ENCODE assay signal across 9 cellular contexts in genomic region chr19:44847144-44848035, GRCh38. TPM values are rescaled to one million over a fixed set of nuclear protein-coding genes. Genes with fewer than 3 reads are reported as not detected.
DNase-seq lines count a peak whose midpoint lies in the region; ATAC-seq, FAIRE-seq and TF ChIP-seq lines count a peak whose summit lies in the region.
"Had no signal": no experiment of that assay in that cellular context is flagged by ENCODE, and none has a peak within 500 bp of the region (broad histone marks: within the 10 kb centered on the region; RNA-seq: fewer than 3 reads in every experiment).

No MANE protein-coding gene starts in this region.

- H4K20me1 ChIP-seq in H1 (replicated peaks in 1 of 2; ENCODE audit: control insufficient read depth in 1 of 2, insufficient read depth in 2 of 2, low read length in 2 of 2), result peaks cover 18 to 27% of the 10 kb centered on the region in 2 experiments

- H2AK5ac ChIP-seq in H1 (ENCODE audit: low read depth, low read length), result 0 out of 2 replicates have a peak overlapping the region, but pooled peaks have one; percentile 65

- peak overlapping the region; percentile 81; the same call in 1 of the 2 replicates for H4K8ac ChIP-seq in H1 (ENCODE audit: extremely low read depth, insufficient read depth, low read length)

- peaks cover 77% of the 10 kb centered on the region for H3K27me3 Mint-ChIP-seq in activated naive CD4-positive, alpha-beta T cell treated with anti-CD3 and anti-CD28 coated beads, Interleukin-2, amount 10 ng/mL, durations not matched to agents 7 days and 5 days
- H3K27me3 Mint-ChIP-seq in T-cell (peaks cover 11 to 14% of the 10 kb centered on the region in 2 donors), memory B cell (peaks cover 34% of the 10 kb centered on the region)

- H3K23ac ChIP-seq in H1 (ENCODE audit: insufficient read length), result no peak overlapping the region

- H3K79me2 ChIP-seq in H1 (ENCODE audit: control insufficient read depth in 1 of 2, insufficient read depth in 2 of 2, low read length in 2 of 2), result peaks cover 19 to 55% of the 10 kb centered on the region in 2 experiments

- peak overlapping the region; percentile 72 for H4K91ac ChIP-seq in H1 (replicated peaks; ENCODE audit: insufficient read length, low read length)

- H2BK5ac ChIP-seq in H1 (ENCODE audit: low read depth, low read length), result peak overlapping the region; percentile 88

- DNase-seq in activated naive CD4-positive, alpha-beta T cell treated with anti-CD3 and anti-CD28 coated beads, Interleukin-2, amount 10 ng/mL, durations not matched to agents 7 days and 5 days, result peak; percentile 25
- DNase-seq in activated naive CD4-positive, alpha-beta T cell treated with anti-CD3 and anti-CD28 coated beads, Interleukin-2, amount 50 U/mL, for 72 hours (ENCODE audit: low spot score in 2 of 2), result no peak
- peak in 1 of 34 experiments; percentile 4 for DNase-seq in T-cell
- peak in 1 of 2 experiments; percentile 78 for DNase-seq in H1 (ENCODE audit: low read depth in 1 of 2, low spot score in 2 of 2)
- no peak for DNase-seq in memory B cell (ENCODE audit: low spot score in 2 of 2)
- peak; percentile 62 to 65 for DNase-seq in tibial nerve (ENCODE audit: low spot score in 2 of 2)
- no peak for DNase-seq in HEK293T (ENCODE audit: extremely low spot score)

- CTCF ChIA-PET in activated naive CD4-positive, alpha-beta T cell treated with anti-CD3 and anti-CD28 coated beads, Interleukin-2, amount 10 ng/mL, durations not matched to agents 7 days and 5 days (lab: Charles Lee), result interaction anchor here (1.8 kb wide), 1 partner anchor 124 kb away, joined by 9 read pairs; no protein-coding TSS in a partner anchor
- CTCF ChIA-PET in T-cell (lab: Charles Lee) (interaction anchor here in 1 of 2 donors (0.6 to 0.7 kb wide), 2 partner anchors 43 to 82 kb away, joined by 3 read pairs; no protein-coding TSS in a partner anchor), H1 (lab: Charles Lee; ENCODE audit: partially characterized antibody) (interaction anchor here (0.9 to 2.5 kb wide), 12 partner anchors 17 to 340 kb away, joined by 3 to 19 read pairs (median 4); partner anchors contain the start of genes BCAM and CBLC), HEK293T (lab: Yijun Ruan, JAX) (no interaction called here)

- no peak for ATAC-seq in activated naive CD4-positive, alpha-beta T cell treated with anti-CD3 and anti-CD28 coated beads, Interleukin-2, amount 50 U/mL, for 72 hours
- ATAC-seq in T-cell (replicated peaks in 1 of 4) (no peak), memory B cell (ENCODE audit: low read depth) (no peak), GM18907 (IDR thresholded peaks at IDR 0.05; ENCODE audit: unreplicated experiment) (no peak)

- peak overlapping the region; percentile 87 for H3K56ac ChIP-seq in H1 (replicated peaks; ENCODE audit: insufficient read length, low read depth, low read length)

- no peak overlapping the region for H3K14ac ChIP-seq in H1 (ENCODE audit: insufficient read length)

- no peaks in the 10 kb centered on the region for H3K36me3 ChIP-seq in H1 (ENCODE audit: control insufficient read depth in 2 of 4, insufficient read depth in 4 of 4, low read length in 3 of 4)
- peaks cover 0 to 8% (median 0%) of the 10 kb centered on the region in 3 donors for H3K36me3 ChIP-seq in tibial nerve

- peak overlapping the region; percentile 61 for H4K5ac ChIP-seq in H1 (ENCODE audit: insufficient read length, low read depth, low read length)

- H3K4me1 ChIP-seq in H1 (replicated peaks in 1 of 4; ENCODE audit: control insufficient read depth in 3 of 4, insufficient read depth in 4 of 4, low read length in 3 of 4), result peaks cover 14 to 24% (median 16%) of the 10 kb centered on the region in 4 experiments
- H3K4me1 ChIP-seq in tibial nerve, result peaks cover 3 to 58% (median 17%) of the 10 kb centered on the region in 4 donors

- TF ChIP-seq POLR2A in H1 (IDR thresholded peaks at IDR 0.05; ENCODE audit: control extremely low read depth in 1 of 2, low read depth in 2 of 2, low read length in 2 of 2) (peak; percentile 47 to 55; a peak in 2 of 3 replicates), tibial nerve (IDR thresholded peaks at IDR 0.05) (peak; percentile 18 to 68)

- H2BK12ac ChIP-seq in H1 (ENCODE audit: low read depth, low read length), result peak overlapping the region; percentile 84; the same call in 1 of the 2 replicates

- peak overlapping the region; percentile 64 for H3K4me3 Mint-ChIP-seq in activated naive CD4-positive, alpha-beta T cell treated with anti-CD3 and anti-CD28 coated beads, Interleukin-2, amount 10 ng/mL, durations not matched to agents 7 days and 5 days
- H3K4me3 Mint-ChIP-seq in T-cell (peak overlapping the region; percentile 69 to 87 (median 80)), memory B cell (peak overlapping the region; percentile 71)

- H3K23me2 ChIP-seq in H1 (ENCODE audit: low read depth, low read length), result peaks cover 18% of the 10 kb centered on the region

- H3K27me3 ChIP-seq in H1 (replicated peaks in 1 of 4; ENCODE audit: control insufficient read depth in 3 of 4, extremely low read depth in 1 of 4, insufficient read depth in 3 of 4, low read length in 3 of 4), result no peaks in the 10 kb centered on the region
- H3K27me3 ChIP-seq in tibial nerve, result no peaks in the 10 kb centered on the region

- WGBS in H1 (ENCODE audit: extremely low coverage in 1 of 2, insufficient coverage in 1 of 2, insufficient read length in 1 of 2, insufficient replicate concordance in 2 of 2, low coverage in 1 of 2, low lambda C conversion rate in 2 of 2, missing lambda C conversion rate in 1 of 2), 2 experiments, result 1% methylated on average over 35 of the region's 47 CpGs; no CpG with 5 or more reads in 1 of the 2 experiments
- 0 to 2% methylated on average over 30 to 43 of the region's 47 CpGs for WGBS in tibial nerve, 2 donors

- no peak for FAIRE-seq in H1 (lab: Jason Lieb, UNC)
- FAIRE-seq: endometrium had no signal

- no peaks in the 10 kb centered on the region for H3K36me3 Mint-ChIP-seq in activated naive CD4-positive, alpha-beta T cell treated with anti-CD3 and anti-CD28 coated beads, Interleukin-2, amount 10 ng/mL, durations not matched to agents 7 days and 5 days
- H3K36me3 Mint-ChIP-seq in activated naive CD4-positive, alpha-beta T cell treated with anti-CD3 and anti-CD28 coated beads, Interleukin-2, amount 50 U/mL, for 72 hours, result peaks cover 0 to 5% of the 10 kb centered on the region in 2 donors
- no peaks in the 10 kb centered on the region for H3K36me3 Mint-ChIP-seq in T-cell
- peaks cover 7% of the 10 kb centered on the region for H3K36me3 Mint-ChIP-seq in memory B cell

- H3K9me3 Mint-ChIP-seq in activated naive CD4-positive, alpha-beta T cell treated with anti-CD3 and anti-CD28 coated beads, Interleukin-2, amount 10 ng/mL, durations not matched to agents 7 days and 5 days, result no peaks in the 10 kb centered on the region
- H3K9me3 Mint-ChIP-seq in activated naive CD4-positive, alpha-beta T cell treated with anti-CD3 and anti-CD28 coated beads, Interleukin-2, amount 50 U/mL, for 72 hours, result no peaks in the 10 kb centered on the region
- no peaks in the 10 kb centered on the region for H3K9me3 Mint-ChIP-seq in T-cell
- H3K9me3 Mint-ChIP-seq in memory B cell, result peaks cover 3% of the 10 kb centered on the region

- TF ChIP-seq CTCF in H1 (IDR thresholded peaks at IDR 0.05; ENCODE audit: control extremely low read depth in 1 of 3, insufficient read depth in 1 of 3, low read depth in 1 of 3, low read length in 3 of 3), result no peak
- no peak for TF ChIP-seq CTCF in tibial nerve (IDR thresholded peaks at IDR 0.05)

- POLR2A ChIA-PET in T-cell (lab: Charles Lee) (no interaction called here), H1 (lab: Charles Lee; ENCODE audit: partially characterized antibody) (interaction anchor here (0.6 to 6.6 kb wide), 25 partner anchors 11 to 231 kb away, joined by 3 to 65 read pairs (median 5); partner anchors contain the start of genes APOE, BCAM, GEMIN7 and TOMM40), HEK293T (lab: Yijun Ruan, JAX) (interaction anchor here (1.2 to 2.8 kb wide), 3 partner anchors 43 to 170 kb away, joined by 3 to 19 read pairs (median 6); partner anchors contain the start of gene TOMM40)

- TF ChIP-seq EP300 in H1 (IDR thresholded peaks at IDR 0.05; ENCODE audit: borderline replicate concordance in 1 of 2, low read depth in 2 of 2, low read length in 2 of 2) (no peak), tibial nerve (IDR thresholded peaks at IDR 0.05) (peak; percentile 16 to 82)

- peaks cover 13% of the 10 kb centered on the region for H3K79me1 ChIP-seq in H1 (ENCODE audit: low read depth, low read length)

- H2BK120ac ChIP-seq in H1 (replicated peaks; ENCODE audit: low read depth, low read length), result peak overlapping the region; percentile 62

- peak overlapping the region; percentile 85 to 95 for H3K4me2 ChIP-seq in H1 (ENCODE audit: insufficient read depth in 1 of 2, low read depth in 2 of 2, low read length in 2 of 2)

- no peak overlapping the region for H2BK15ac ChIP-seq in H1 (ENCODE audit: low read length)

- H2AFZ ChIP-seq in H1 (ENCODE audit: low read length), result no peak overlapping the region

- peak overlapping the region; percentile 83 to 90 (median 88) for H3K9ac ChIP-seq in H1 (replicated peaks in 1 of 4; ENCODE audit: extremely low read depth in 1 of 4, low read depth in 3 of 4, low read length in 3 of 4)

- H3K27ac Mint-ChIP-seq in activated naive CD4-positive, alpha-beta T cell treated with anti-CD3 and anti-CD28 coated beads, Interleukin-2, amount 10 ng/mL, durations not matched to agents 7 days and 5 days, result no peak overlapping the region
- no peak overlapping the region for H3K27ac Mint-ChIP-seq in activated naive CD4-positive, alpha-beta T cell treated with anti-CD3 and anti-CD28 coated beads, Interleukin-2, amount 50 U/mL, for 72 hours
- H3K27ac Mint-ChIP-seq in T-cell (peak overlapping the region in 1 of 2 donors; percentile 39), memory B cell (no peak overlapping the region)

- no peaks in the 10 kb centered on the region for H3K9me3 ChIP-seq in H1 (ENCODE audit: insufficient read depth in 2 of 2, low read depth in 1 of 2, low read length in 1 of 2)
- H3K9me3 ChIP-seq in tibial nerve, result no peaks in the 10 kb centered on the region

- peak overlapping the region; percentile 32; the same call in 1 of the 2 replicates for H2BK20ac ChIP-seq in H1 (ENCODE audit: low read length)

- H3K4me3 ChIP-seq in H1 (ENCODE audit: extremely low read depth in 1 of 4, insufficient read depth in 2 of 4, low read depth in 3 of 4, low read length in 4 of 4) (peak overlapping the region; percentile 77 to 98 (median 92)), tibial nerve (peak overlapping the region; percentile 74 to 100 (median 89))

- TF ChIP-seq RAD21 in H1 (IDR thresholded peaks at IDR 0.05 in 1 of 2, conservative IDR thresholded peaks at IDR 0.05 in 1 of 2; ENCODE audit: low read depth in 2 of 2, low read length in 2 of 2), result no peak

- H3K4me1 Mint-ChIP-seq in activated naive CD4-positive, alpha-beta T cell treated with anti-CD3 and anti-CD28 coated beads, Interleukin-2, amount 10 ng/mL, durations not matched to agents 7 days and 5 days, result peaks cover 26% of the 10 kb centered on the region
- H3K4me1 Mint-ChIP-seq in T-cell, result peaks cover 27 to 43% (median 29%) of the 10 kb centered on the region in 3 donors
- peaks cover 27% of the 10 kb centered on the region for H3K4me1 Mint-ChIP-seq in memory B cell

- H3K18ac ChIP-seq in H1 (ENCODE audit: extremely low read depth, low read length), result peak overlapping the region; percentile 93

- peak overlapping the region; percentile 92 for H3K27ac ChIP-seq in H1 (ENCODE audit: low read depth, low read length)
- peak overlapping the region; percentile 92 to 100 (median 98) for H3K27ac ChIP-seq in tibial nerve

- H3K4ac ChIP-seq in H1 (replicated peaks; ENCODE audit: insufficient read length, low read depth, low read length), result peak overlapping the region; percentile 58

RNA-seq across cellular contexts. Expression of gene NECTIN2, which starts 1.3 kb away (rescaled TPM):
- under 1 TPM; 0.89 to 0.98 TPM for total RNA-seq in activated naive CD4-positive, alpha-beta T cell treated with anti-CD3 and anti-CD28 coated beads, Interleukin-2, amount 50 U/mL, for 72 hours
- total RNA-seq in T-cell, result 1 to 10 TPM in 4 of 5 donors, under 1 TPM in 1; 0.30 to 1.8 (median 1.4) TPM
- total RNA-seq in H1 (2021; fragmentation: NEBNext Ultra II Directional; extraction: Animal tissue kit (Norgen Biotek cat#: 25700)), result 181 and 184 TPM in 2 replicates
- 237 and 318 TPM in 2 replicates for polyA plus RNA-seq in H1 (2011; rRNA removed)
- 172 TPM for polyA plus RNA-seq in H1 (2011; cell fraction: cytosol; rRNA removed)
- 179 TPM for polyA plus RNA-seq in H1 (2011; cell fraction: nucleus; rRNA removed)
- 178 to 211 TPM (median 195 TPM) in 4 replicates for polyA plus RNA-seq in H1 (2012, experiment 1 of 2)
- 296 TPM for polyA plus RNA-seq in H1 (2012, experiment 2 of 2)
- polyA plus RNA-seq in H1 (2013, experiment 1 of 2), result 279 TPM
- polyA plus RNA-seq in H1 (2013, experiment 2 of 2), result 320 TPM
- polyA minus RNA-seq in H1 (2011; rRNA and poly(A)+ RNA removed), result 159 and 221 TPM in 2 replicates
- polyA minus RNA-seq in H1 (2011; cell fraction: cytosol; rRNA and poly(A)+ RNA removed), result 128 TPM
- 64.3 TPM for polyA minus RNA-seq in H1 (2011; cell fraction: nucleus; rRNA and poly(A)+ RNA removed)
- 100 to 1,000 TPM in 1 of 4 donors, 10 to 100 TPM in 3; 63.2 to 126 (median 90.4) TPM for total RNA-seq in tibial nerve

RNA-seq across cellular contexts. Expression of gene BCAM, which starts 38.5 kb away (rescaled TPM):
- under 1 TPM in 1 of 2 donors, not detected in 1; 0.31 TPM for total RNA-seq in activated naive CD4-positive, alpha-beta T cell treated with anti-CD3 and anti-CD28 coated beads, Interleukin-2, amount 50 U/mL, for 72 hours
- 1 to 10 TPM in 1 of 5 donors, under 1 TPM in 3, not detected in 1; 0.39 to 1.0 (median 0.87) TPM for total RNA-seq in T-cell
- 81.4 and 83.0 TPM in 2 replicates for total RNA-seq in H1 (2021; fragmentation: NEBNext Ultra II Directional; extraction: Animal tissue kit (Norgen Biotek cat#: 25700))
- 32.5 and 84.3 TPM in 2 replicates for polyA plus RNA-seq in H1 (2011; rRNA removed)
- polyA plus RNA-seq in H1 (2011; cell fraction: cytosol; rRNA removed), result 29.6 TPM
- polyA plus RNA-seq in H1 (2011; cell fraction: nucleus; rRNA removed), result 172 TPM
- 73.9 to 108 TPM (median 100 TPM) in 4 replicates for polyA plus RNA-seq in H1 (2012, experiment 1 of 2)
- 60.5 TPM for polyA plus RNA-seq in H1 (2012, experiment 2 of 2)
- 107 TPM for polyA plus RNA-seq in H1 (2013, experiment 1 of 2)
- polyA plus RNA-seq in H1 (2013, experiment 2 of 2), result 98.4 TPM
- 12.6 and 16.0 TPM in 2 replicates for polyA minus RNA-seq in H1 (2011; rRNA and poly(A)+ RNA removed)
- 45.1 TPM for polyA minus RNA-seq in H1 (2011; cell fraction: cytosol; rRNA and poly(A)+ RNA removed)
- 38.0 TPM for polyA minus RNA-seq in H1 (2011; cell fraction: nucleus; rRNA and poly(A)+ RNA removed)
- total RNA-seq in tibial nerve, result 100 to 1,000 TPM in 1 of 4 donors, 10 to 100 TPM in 3; 83.5 to 139 (median 90.9) TPM

RNA-seq across cellular contexts. Expression of gene TOMM40, which starts 43.7 kb away (rescaled TPM):
- 100 to 1,000 TPM in 1 of 2 donors, 10 to 100 TPM in 1; 38.2 to 120 TPM for total RNA-seq in activated naive CD4-positive, alpha-beta T cell treated with anti-CD3 and anti-CD28 coated beads, Interleukin-2, amount 50 U/mL, for 72 hours
- total RNA-seq in T-cell, result 10 to 100 TPM; 32.1 to 47.5 (median 41.5) TPM
- 178 and 179 TPM in 2 replicates for total RNA-seq in H1 (2021; fragmentation: NEBNext Ultra II Directional; extraction: Animal tissue kit (Norgen Biotek cat#: 25700))
- 154 and 189 TPM in 2 replicates for polyA plus RNA-seq in H1 (2011; rRNA removed)
- polyA plus RNA-seq in H1 (2011; cell fraction: cytosol; rRNA removed), result 178 TPM
- polyA plus RNA-seq in H1 (2011; cell fraction: nucleus; rRNA removed), result 162 TPM
- 92.8 to 179 TPM (median 177 TPM) in 4 replicates for polyA plus RNA-seq in H1 (2012, experiment 1 of 2)
- polyA plus RNA-seq in H1 (2012, experiment 2 of 2), result 130 TPM
- 124 TPM for polyA plus RNA-seq in H1 (2013, experiment 1 of 2)
- 121 TPM for polyA plus RNA-seq in H1 (2013, experiment 2 of 2)
- 74.6 and 94.6 TPM in 2 replicates for polyA minus RNA-seq in H1 (2011; rRNA and poly(A)+ RNA removed)
- 65.0 TPM for polyA minus RNA-seq in H1 (2011; cell fraction: cytosol; rRNA and poly(A)+ RNA removed)
- 55.1 TPM for polyA minus RNA-seq in H1 (2011; cell fraction: nucleus; rRNA and poly(A)+ RNA removed)
- total RNA-seq in tibial nerve, result 10 to 100 TPM; 30.8 to 75.9 (median 48.6) TPM

RNA-seq across cellular contexts. Expression of gene APOE, which starts 58.2 kb away (rescaled TPM):
- total RNA-seq in activated naive CD4-positive, alpha-beta T cell treated with anti-CD3 and anti-CD28 coated beads, Interleukin-2, amount 50 U/mL, for 72 hours, result 1 to 10 TPM in 1 of 2 donors, under 1 TPM in 1; 0.80 to 2.9 TPM
- total RNA-seq in T-cell, result 1 to 10 TPM; 2.0 to 9.5 (median 6.8) TPM
- total RNA-seq in H1 (2021; fragmentation: NEBNext Ultra II Directional; extraction: Animal tissue kit (Norgen Biotek cat#: 25700)), result 629 and 679 TPM in 2 replicates
- polyA plus RNA-seq in H1 (2011; rRNA removed), result 1,258 and 1,819 TPM in 2 replicates
- polyA plus RNA-seq in H1 (2011; cell fraction: cytosol; rRNA removed), result 2,004 TPM
- 1,227 TPM for polyA plus RNA-seq in H1 (2011; cell fraction: nucleus; rRNA removed)
- polyA plus RNA-seq in H1 (2012, experiment 1 of 2), result 455 to 954 TPM (median 869 TPM) in 4 replicates
- polyA plus RNA-seq in H1 (2012, experiment 2 of 2), result 444 TPM
- polyA plus RNA-seq in H1 (2013, experiment 1 of 2), result 1,163 TPM
- 1,134 TPM for polyA plus RNA-seq in H1 (2013, experiment 2 of 2)
- polyA minus RNA-seq in H1 (2011; rRNA and poly(A)+ RNA removed), result 77.1 and 107 TPM in 2 replicates
- polyA minus RNA-seq in H1 (2011; cell fraction: cytosol; rRNA and poly(A)+ RNA removed), result 305 TPM
- 218 TPM for polyA minus RNA-seq in H1 (2011; cell fraction: nucleus; rRNA and poly(A)+ RNA removed)
- 100 to 1,000 TPM; 126 to 316 (median 163) TPM for total RNA-seq in tibial nerve

Comparison
In these comparisons a context has a peak if more than half of its experiments do, and no peak if none do; other contexts are left out.
1. DNase-seq: peak in activated naive CD4-positive, alpha-beta T cell treated with anti-CD3 and anti-CD28 coated beads, Interleukin-2, amount 10 ng/mL, durations not matched to agents 7 days and 5 days (single experiment) and tibial nerve (2 of 2); none in activated naive CD4-positive, alpha-beta T cell treated with anti-CD3 and anti-CD28 coated beads, Interleukin-2, amount 50 U/mL, for 72 hours (0 of 2), memory B cell (0 of 2) and HEK293T (single experiment).
2. RNA of gene NECTIN2, which starts 1.3 kb away (total RNA-seq): 181 to 184 TPM in H1 and 63.2 to 126 TPM in tibial nerve; 0.30 to 1.8 TPM in T-cell and 0.89 to 0.98 TPM in activated naive CD4-positive, alpha-beta T cell treated with anti-CD3 and anti-CD28 coated beads, Interleukin-2, amount 50 U/mL, for 72 hours; every median in the first group is over 10 times any median in the second.
3. RNA of gene BCAM, which starts 38.5 kb away (total RNA-seq): 83.5 to 139 TPM in tibial nerve and 81.4 to 83.0 TPM in H1; 0.39 to 1.0 TPM in T-cell and 0.31 TPM in activated naive CD4-positive, alpha-beta T cell treated with anti-CD3 and anti-CD28 coated beads, Interleukin-2, amount 50 U/mL, for 72 hours; every median in the first group is over 10 times any median in the second.
4. POLR2A ChIA-PET loops: an anchor here in H1 (0.6 to 6.6 kb wide) and HEK293T (1.2 to 2.8 kb wide); none called in T-cell.
5. Peak in every context shown above with its lines, with median percentiles within 50 percentile points of each other: H3K4me3 Mint-ChIP-seq.